ENCODE assay signal across 26 cellular contexts in genomic region chr14:91961297-91962220, GRCh38. TPM values are rescaled to one million over a fixed set of nuclear protein-coding genes. Genes with fewer than 3 reads are reported as not detected.
A peak's percentile ranks its signal among the peaks of the same experiment; 100 is the strongest.
DNase-seq lines count a peak whose midpoint lies in the region; ATAC-seq and TF ChIP-seq lines count a peak whose summit lies in the region.
"Had no signal": no experiment of that assay in that cellular context is flagged by ENCODE, and none has a peak within 500 bp of the region (broad histone marks: within the 10 kb centered on the region; RNA-seq: fewer than 3 reads in every experiment).

No MANE protein-coding gene starts in this region.

- H3K4me3 ChIP-seq in mesodermal cell (ENCODE audit: extremely low read depth, insufficient read depth, low read length, poor library complexity, severe bottlenecking) (no peak overlapping the region), GM23338 (no peak overlapping the region)
- H3K4me3 ChIP-seq: BLaER1 treated with 17β-estradiol and CSF1 and Interleukin-3, amounts not matched to agents 10 nM and 100 nM; thoracic aorta; uterus had no signal

- no peak overlapping the region for H2AFZ ChIP-seq in GM23338

- no peaks in the 10 kb centered on the region for H3K79me2 ChIP-seq in GM23338 (replicated peaks; ENCODE audit: insufficient read depth)

- H3K4me1 ChIP-seq in mesodermal cell (ENCODE audit: control insufficient read depth, insufficient read depth, low read length, poor library complexity, severe bottlenecking) (no peaks in the 10 kb centered on the region), GM23338 (ENCODE audit: insufficient read depth) (no peaks in the 10 kb centered on the region)
- H3K4me1 ChIP-seq: BLaER1 treated with 17β-estradiol and CSF1 and Interleukin-3, amounts not matched to agents 10 nM and 100 nM had no signal

- peaks cover 2% of the 10 kb centered on the region for H3K27me3 Mint-ChIP-seq in activated CD4-positive, alpha-beta memory T cell treated with anti-CD3 and anti-CD28 coated beads for 36 hours
- H3K27me3 Mint-ChIP-seq in activated CD4-positive, alpha-beta memory T cell treated with anti-CD3 and anti-CD28 coated beads, Interleukin-2, amount 10 ng/mL, durations not matched to agents 7 days and 5 days = peaks cover 2% of the 10 kb centered on the region
- no peaks in the 10 kb centered on the region for H3K27me3 Mint-ChIP-seq in activated naive CD8-positive, alpha-beta T cell
- H3K27me3 Mint-ChIP-seq in GM23338 (ENCODE audit: insufficient read depth, low read depth, poor library complexity) = peaks cover 4% of the 10 kb centered on the region
- H3K27me3 Mint-ChIP-seq: brain had no signal

- WGBS in mesodermal cell (ENCODE audit: insufficient coverage in 2 of 2), 2 experiments = 75 to 86% methylated on average over 6 to 7 of the region's 14 CpGs

- CTCF ChIA-PET in activated CD4-positive, alpha-beta memory T cell treated with anti-CD3 and anti-CD28 coated beads for 36 hours (lab: Charles Lee) = interaction anchor here (0.9 to 3.1 kb wide), 5 partner anchors 20 to 145 kb away, joined by 3 to 14 read pairs (median 3); partner anchors contain the start of gene ATXN3
- CTCF ChIA-PET in activated CD4-positive, alpha-beta memory T cell treated with anti-CD3 and anti-CD28 coated beads, Interleukin-2, amount 10 ng/mL, durations not matched to agents 7 days and 5 days (lab: Charles Lee) = interaction anchor here (1.6 kb wide), 1 partner anchor 35 kb away, joined by 5 read pairs; no protein-coding TSS in a partner anchor
- CTCF ChIA-PET in HEK293T (lab: Yijun Ruan, JAX) = interaction anchor here (0.8 to 0.9 kb wide), 2 partner anchors 8 to 16 kb away, joined by 3 read pairs; no protein-coding TSS in a partner anchor

- H3K27ac Mint-ChIP-seq in activated CD4-positive, alpha-beta memory T cell treated with anti-CD3 and anti-CD28 coated beads for 36 hours = peak overlapping the region; percentile 83
- no peak overlapping the region for H3K27ac Mint-ChIP-seq in activated CD4-positive, alpha-beta memory T cell treated with anti-CD3 and anti-CD28 coated beads, Interleukin-2, amount 10 ng/mL, durations not matched to agents 7 days and 5 days
- peak overlapping the region; percentile 41 for H3K27ac Mint-ChIP-seq in activated naive CD8-positive, alpha-beta T cell
- H3K27ac Mint-ChIP-seq in GM23338 = no peak overlapping the region
- H3K27ac Mint-ChIP-seq: naive thymus-derived CD4-positive, alpha-beta T cell; stimulated activated naive B cell treated with anti-CD40 and anti-IgM and Interleukin-4, amounts not matched to agents 10 μg/mL and 1 μg/mL and 100 μg/mL, for 72 hours had no signal

- DNase-seq in activated CD4-positive, alpha-beta memory T cell treated with anti-CD3 and anti-CD28 coated beads for 36 hours = no peak
- DNase-seq in activated CD4-positive, alpha-beta memory T cell treated with anti-CD3 and anti-CD28 coated beads, Interleukin-2, amount 10 ng/mL, durations not matched to agents 7 days and 5 days = no peak
- peak; percentile 15 for DNase-seq in HEK293T (ENCODE audit: extremely low spot score)
- no peak for DNase-seq in substantia nigra (lab: John Stamatoyannopoulos, UW)
- no peak for DNase-seq in GM23338 (ENCODE audit: low spot score)
- DNase-seq: Caco-2; DND-41; effector CD4-positive, alpha-beta T cell; erythroblast; foreskin fibroblast; left cardiac atrium; mesendoderm; naive thymus-derived CD4-positive, alpha-beta T cell; NCI-H1048; NCI-H1694 treated with DMSO at 0.1 percent for 48 hours; NCI-H526; small intestine; stimulated activated CD4-positive, alpha-beta T cell treated with anti-CD3 and anti-CD28 coated beads, Interleukin-4, amount 100 ng/mL, for 1 hour; stimulated activated naive B cell treated with anti-CD40 and anti-IgM and Interleukin-4, amounts not matched to agents 10 μg/mL and 1 μg/mL and 100 μg/mL, for 72 hours; uterus had no signal

- H3K27me3 ChIP-seq in GM23338 (ENCODE audit: insufficient read depth) = no peaks in the 10 kb centered on the region
- H3K27me3 ChIP-seq: BLaER1 treated with 17β-estradiol and CSF1 and Interleukin-3, amounts not matched to agents 10 nM and 100 nM; uterus had no signal

- H3K36me3 ChIP-seq in mesodermal cell (ENCODE audit: control insufficient read depth, insufficient read depth, low read length) (no peaks in the 10 kb centered on the region), GM23338 (ENCODE audit: insufficient read depth) (no peaks in the 10 kb centered on the region)
- H3K36me3 ChIP-seq: thoracic aorta, uterus had no signal

- POLR2A ChIA-PET in activated CD4-positive, alpha-beta memory T cell treated with anti-CD3 and anti-CD28 coated beads for 36 hours (lab: Charles Lee) = interaction anchor here (0.8 to 1.8 kb wide), 5 partner anchors 15 to 380 kb away, joined by 3 to 9 read pairs (median 5); partner anchors contain the start of gene TRIP11
- POLR2A ChIA-PET in activated CD4-positive, alpha-beta memory T cell treated with anti-CD3 and anti-CD28 coated beads, Interleukin-2, amount 10 ng/mL, durations not matched to agents 7 days and 5 days (lab: Charles Lee) = interaction anchor here (1.4 kb wide), 1 partner anchor 15 kb away, joined by 6 read pairs; no protein-coding TSS in a partner anchor
- POLR2A ChIA-PET in HEK293T (lab: Yijun Ruan, JAX) = interaction anchor here (0.7 kb wide), 1 partner anchor 57 kb away, joined by 3 read pairs; no protein-coding TSS in a partner anchor

- no peak overlapping the region for H3K4me3 Mint-ChIP-seq in activated CD4-positive, alpha-beta memory T cell treated with anti-CD3 and anti-CD28 coated beads for 36 hours
- no peak overlapping the region for H3K4me3 Mint-ChIP-seq in activated CD4-positive, alpha-beta memory T cell treated with anti-CD3 and anti-CD28 coated beads, Interleukin-2, amount 10 ng/mL, durations not matched to agents 7 days and 5 days
- H3K4me3 Mint-ChIP-seq in activated naive CD8-positive, alpha-beta T cell = no peak overlapping the region
- H3K4me3 Mint-ChIP-seq in GM23338 = no peak overlapping the region
- H3K4me3 Mint-ChIP-seq: brain; naive thymus-derived CD4-positive, alpha-beta T cell; stimulated activated naive B cell treated with anti-CD40 and anti-IgM and Interleukin-4, amounts not matched to agents 10 μg/mL and 1 μg/mL and 100 μg/mL, for 72 hours had no signal

- H4K20me1 ChIP-seq in GM23338 (replicated peaks; ENCODE audit: insufficient read depth) = no peaks in the 10 kb centered on the region
- H4K20me1 ChIP-seq: BLaER1 treated with 17β-estradiol and CSF1 and Interleukin-3, amounts not matched to agents 10 nM and 100 nM had no signal

- H3F3A ChIP-seq in GM23338 (replicated peaks; ENCODE audit: low read depth) = no peaks in the 10 kb centered on the region

- ATAC-seq in HG02852 (IDR thresholded peaks at IDR 0.05; ENCODE audit: unreplicated experiment) (no peak), GM23338 (no peak)
- ATAC-seq: left cardiac atrium; naive thymus-derived CD4-positive, alpha-beta T cell; stimulated activated naive B cell treated with anti-CD40 and anti-IgM and Interleukin-4, amounts not matched to agents 10 μg/mL and 1 μg/mL and 100 μg/mL, for 72 hours had no signal

- H3K4me2 ChIP-seq in GM23338 = no peak overlapping the region
- H3K4me2 ChIP-seq: BLaER1 treated with 17β-estradiol and CSF1 and Interleukin-3, amounts not matched to agents 10 nM and 100 nM had no signal

- H3K9me3 ChIP-seq in mesodermal cell (ENCODE audit: control insufficient read depth, low read length) = no peaks in the 10 kb centered on the region
- H3K9me3 ChIP-seq: BLaER1 treated with 17β-estradiol and CSF1 and Interleukin-3, amounts not matched to agents 10 nM and 100 nM; Caco-2; thoracic aorta; uterus had no signal

- no peaks in the 10 kb centered on the region for H3K9me3 Mint-ChIP-seq in activated CD4-positive, alpha-beta memory T cell treated with anti-CD3 and anti-CD28 coated beads for 36 hours
- H3K9me3 Mint-ChIP-seq in activated CD4-positive, alpha-beta memory T cell treated with anti-CD3 and anti-CD28 coated beads, Interleukin-2, amount 10 ng/mL, durations not matched to agents 7 days and 5 days = no peaks in the 10 kb centered on the region
- H3K9me3 Mint-ChIP-seq in activated naive CD8-positive, alpha-beta T cell (ENCODE audit: low read depth) = no peaks in the 10 kb centered on the region
- H3K9me3 Mint-ChIP-seq in GM23338 = no peaks in the 10 kb centered on the region
- H3K9me3 Mint-ChIP-seq: brain; naive thymus-derived CD4-positive, alpha-beta T cell; stimulated activated naive B cell treated with anti-CD40 and anti-IgM and Interleukin-4, amounts not matched to agents 10 μg/mL and 1 μg/mL and 100 μg/mL, for 72 hours had no signal

- no peaks in the 10 kb centered on the region for H3K36me3 Mint-ChIP-seq in activated CD4-positive, alpha-beta memory T cell treated with anti-CD3 and anti-CD28 coated beads for 36 hours
- peaks cover 7% of the 10 kb centered on the region for H3K36me3 Mint-ChIP-seq in activated CD4-positive, alpha-beta memory T cell treated with anti-CD3 and anti-CD28 coated beads, Interleukin-2, amount 10 ng/mL, durations not matched to agents 7 days and 5 days (ENCODE audit: low read depth)
- H3K36me3 Mint-ChIP-seq in activated naive CD8-positive, alpha-beta T cell = no peaks in the 10 kb centered on the region
- H3K36me3 Mint-ChIP-seq in GM23338 (ENCODE audit: low read depth) = no peaks in the 10 kb centered on the region
- H3K36me3 Mint-ChIP-seq: brain had no signal

- peaks cover 18% of the 10 kb centered on the region for H3K4me1 Mint-ChIP-seq in activated CD4-positive, alpha-beta memory T cell treated with anti-CD3 and anti-CD28 coated beads for 36 hours (ENCODE audit: low read depth)
- peaks cover 9% of the 10 kb centered on the region for H3K4me1 Mint-ChIP-seq in activated CD4-positive, alpha-beta memory T cell treated with anti-CD3 and anti-CD28 coated beads, Interleukin-2, amount 10 ng/mL, durations not matched to agents 7 days and 5 days
- no peaks in the 10 kb centered on the region for H3K4me1 Mint-ChIP-seq in activated naive CD8-positive, alpha-beta T cell (ENCODE audit: low read depth)
- H3K4me1 Mint-ChIP-seq in GM23338 = peaks cover 8% of the 10 kb centered on the region; the same call in 2 of the 3 replicates
- H3K4me1 Mint-ChIP-seq: brain; stimulated activated naive B cell treated with anti-CD40 and anti-IgM and Interleukin-4, amounts not matched to agents 10 μg/mL and 1 μg/mL and 100 μg/mL, for 72 hours had no signal

- intact Hi-C loops in activated CD4-positive, alpha-beta memory T cell treated with anti-CD3 and anti-CD28 coated beads for 36 hours (cut with micrococcal nuclease) = loop anchor here (1.0 to 5.0 kb wide), 2 partner anchors 19 to 89 kb away; no protein-coding TSS in a partner anchor

- H3K27ac ChIP-seq in mesodermal cell (ENCODE audit: low read depth, low read length, severe bottlenecking) (peak overlapping the region; percentile 23), substantia nigra (ENCODE audit: low read depth, low read length, poor library complexity, severe bottlenecking) (no peak overlapping the region), GM23338 (ENCODE audit: low read depth) (no peak overlapping the region)
- H3K27ac ChIP-seq: BLaER1 treated with 17β-estradiol and CSF1 and Interleukin-3, amounts not matched to agents 10 nM and 100 nM; thoracic aorta had no signal

- H3K9me2 ChIP-seq in GM23338 (ENCODE audit: insufficient read depth) = no peaks in the 10 kb centered on the region

- TF ChIP-seq CTCF in GM23338 (conservative IDR thresholded peaks at IDR 0.05; ENCODE audit: low read depth in 2 of 2) = no peak

RNA-seq across cellular contexts. Expression of gene FBLN5, which starts 14.1 kb away (rescaled TPM):
- 1 to 10 TPM; 1.9 TPM for total RNA-seq in activated CD4-positive, alpha-beta memory T cell treated with anti-CD3 and anti-CD28 coated beads for 36 hours
- 1 to 10 TPM; 2.0 to 2.5 TPM for total RNA-seq in activated CD4-positive, alpha-beta memory T cell treated with anti-CD3 and anti-CD28 coated beads, Interleukin-2, amount 10 ng/mL, durations not matched to agents 7 days and 5 days
- 3.5 TPM for polyA plus RNA-seq in mesodermal cell (2013, experiment 1 of 2)
- 4.7 TPM for polyA plus RNA-seq in mesodermal cell (2013, experiment 2 of 2)
- total RNA-seq in GM23338 (2014; rRNA removed; shearing (Covaris generic)) = 2.0 and 4.9 TPM in 2 replicates
- polyA plus RNA-seq in GM23338 (2016; fragmentation: Nextera tagmentation; extraction: Ambion mirVana) = 4.3 and 6.0 TPM in 2 replicates

Comparison
In these comparisons a context has a peak if more than half of its experiments do, and no peak if none do; other contexts are left out.
1. H3K27ac Mint-ChIP-seq: peak in activated CD4-positive, alpha-beta memory T cell treated with anti-CD3 and anti-CD28 coated beads for 36 hours (single experiment) and activated naive CD8-positive, alpha-beta T cell (single experiment); none in activated CD4-positive, alpha-beta memory T cell treated with anti-CD3 and anti-CD28 coated beads, Interleukin-2, amount 10 ng/mL, durations not matched to agents 7 days and 5 days (single experiment) and GM23338 (single experiment).